Comparison of ENCODE assay signal across 1 cellular context in genomic region chr7:127348247-127348631, GRCh38.
A peak's percentile ranks its signal among the peaks of the same experiment; 100 is the strongest.
TF ChIP-seq lines count a peak whose summit lies in the region.

No MANE protein-coding gene starts in this region.

TF ChIP-seq in K562, 482 proteins besides CTCF, POLR2A, EP300 and RAD21 (continued from another document):
- TF ChIP-seq ZBTB2 (IDR thresholded peaks at IDR 0.05) (peak; percentile 14; the same call in 1 of the 2 replicates), MNT (conservative IDR thresholded peaks at IDR 0.05) (0 out of 4 replicates have a peak, but pooled peaks of 1 of the 2 experiments have one; percentile 29), TFAP4 (CRISPR knock-in tag; IDR thresholded peaks at IDR 0.05; ENCODE audit: borderline replicate concordance) (no peak), SETDB1 (IDR thresholded peaks at IDR 0.05; ENCODE audit: low read length) (no peak), MAFF (IDR thresholded peaks at IDR 0.05; ENCODE audit: low read length) (no peak), ZNF140 (CRISPR knock-in tag; IDR thresholded peaks at IDR 0.05) (no peak), JUNB (CRISPR knock-in tag; conservative IDR thresholded peaks at IDR 0.05) (no peak), KDM1A (IDR thresholded peaks at IDR 0.05) (peak in 1 of 2 experiments; percentile 61; a peak in 1 of 4 replicates), DDX20 (tag; IDR thresholded peaks at IDR 0.05; ENCODE audit: low read depth) (no peak), SRF (CRISPR knock-in tag; IDR thresholded peaks at IDR 0.05) (no peak)
